In the genomic region with DNA sequence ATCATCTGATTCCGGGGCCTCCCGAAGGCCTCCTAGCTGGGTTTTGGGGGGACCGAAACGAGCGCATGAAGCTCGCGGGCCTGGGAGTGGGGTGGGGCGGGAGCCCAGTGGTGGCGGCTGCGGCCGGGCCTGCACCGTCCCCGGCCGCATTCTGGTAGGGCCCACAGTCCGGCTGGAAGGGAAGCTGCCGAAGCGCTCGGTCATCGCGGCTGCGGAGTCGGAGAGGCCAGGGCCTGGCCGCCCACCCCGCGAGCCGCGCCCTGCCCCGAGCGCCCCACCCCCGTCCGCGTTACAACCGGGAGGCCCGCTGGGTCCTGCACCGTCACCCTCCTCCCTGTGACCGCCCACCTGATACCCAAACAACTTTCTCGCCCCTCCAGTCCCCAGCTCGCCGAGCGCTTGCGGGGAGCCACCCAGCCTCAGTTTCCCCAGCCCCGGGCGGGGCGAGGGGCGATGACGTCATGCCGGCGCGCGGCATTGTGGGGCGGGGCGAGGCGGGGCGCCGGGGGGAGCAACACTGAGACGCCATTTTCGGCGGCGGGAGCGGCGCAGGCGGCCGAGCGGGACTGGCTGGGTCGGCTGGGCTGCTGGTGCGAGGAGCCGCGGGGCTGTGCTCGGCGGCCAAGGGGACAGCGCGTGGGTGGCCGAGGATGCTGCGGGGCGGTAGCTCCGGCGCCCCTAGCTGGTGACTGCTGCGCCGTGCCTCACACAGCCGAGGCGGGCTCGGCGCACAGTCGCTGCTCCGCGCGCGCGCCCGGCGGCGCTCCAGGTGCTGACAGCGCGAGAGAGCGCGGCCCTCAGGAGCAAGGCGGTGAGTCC, we compare ENCODE assay signal across 8 cellular contexts. TPM values are rescaled to one million over a fixed set of nuclear protein-coding genes. Genes with fewer than 3 reads are reported as not detected.
DNase-seq lines count a peak whose midpoint lies in the region; ATAC-seq and TF ChIP-seq lines count a peak whose summit lies in the region.

A gene (plus strand): TSS at position 528 of the 819 bp plus-strand sequence. CDS start 25,354 bp downstream, outside the sequence.

- peak; percentile 97 for TF ChIP-seq POLR2A in ovary (IDR thresholded peaks at IDR 0.05)

- DNase-seq in D341Med (ENCODE audit: low spot score) = peak; percentile 95
- peak; percentile 86 for DNase-seq in HuH-7 (ENCODE audit: low spot score)
- peak; percentile 97 for DNase-seq in SK-N-SH
- peak; percentile 58 to 95 (median 90) for DNase-seq in head of caudate nucleus
- DNase-seq in ovary = peak; percentile 87 to 95 (median 92)
- DNase-seq in thoracic aorta (ENCODE audit: low spot score) = peak; percentile 40

- peak within 1 kb of the TSS; percentile 88 for H3K9ac ChIP-seq in SK-N-SH

- H3K27me3 ChIP-seq in SK-N-SH (ENCODE audit: insufficient read depth) = no peaks in the 10 kb centered on the region
- no peaks in the 10 kb centered on the region for H3K27me3 ChIP-seq in ovary
- H3K27me3 ChIP-seq in thoracic aorta (replicated peaks; ENCODE audit: insufficient read depth) = no peaks in the 10 kb centered on the region

- no peaks in the 10 kb centered on the region for H3K9me3 ChIP-seq in SK-N-SH
- H3K9me3 ChIP-seq in ovary = no peaks in the 10 kb centered on the region
- H3K9me3 ChIP-seq in thoracic aorta = no peaks in the 10 kb centered on the region

- H3K4me3 ChIP-seq in SK-N-SH (ENCODE audit: low read depth in 2 of 2, low read length in 1 of 2) (peak within 1 kb of the TSS; percentile 72 to 76), ovary (peak within 1 kb of the TSS; percentile 67), thoracic aorta (peak within 1 kb of the TSS; percentile 93)

- no peak for TF ChIP-seq CTCF in SK-N-SH (IDR thresholded peaks at IDR 0.05)
- peak in 2 of 3 donors; percentile 10 to 32 for TF ChIP-seq CTCF in ovary (IDR thresholded peaks at IDR 0.05)
- TF ChIP-seq CTCF in thoracic aorta (IDR thresholded peaks at IDR 0.05) = no peak

- peak; percentile 42 for ATAC-seq in GM21367 (IDR thresholded peaks at IDR 0.05; ENCODE audit: unreplicated experiment)
- ATAC-seq in thoracic aorta (ENCODE audit: insufficient number of reproducible peaks, low FRiP score, low read depth) = peak; percentile 52

- peaks cover 20% of the 10 kb centered on the region for H3F3A ChIP-seq in SK-N-SH (replicated peaks; ENCODE audit: insufficient read depth)

- H4K20me1 ChIP-seq in SK-N-SH (ENCODE audit: insufficient read depth) = peaks cover 41% of the 10 kb centered on the region

- intact Hi-C loops in head of caudate nucleus (cut with DNase I) = loop anchor here (10.0 kb wide), 1 partner anchor 54 kb away; no protein-coding TSS in a partner anchor
- intact Hi-C loops in ovary (cut with DNase I) = loop anchor here in 1 of 4 donors (5.0 to 10.0 kb wide), 2 partner anchors 64 to 88 kb away; a partner anchor contains a TSS

- H3K4me2 ChIP-seq in SK-N-SH = peak within 1 kb of the TSS; percentile 80

- H3K4me1 Mint-ChIP-seq in activated naive CD8-positive, alpha-beta T cell (ENCODE audit: low read depth) = peaks cover 36% of the 10 kb centered on the region

- no peaks in the 10 kb centered on the region for H3K9me3 Mint-ChIP-seq in activated naive CD8-positive, alpha-beta T cell (ENCODE audit: low read depth)

- 2% methylated on average over 13 of the region's 97 CpGs for WGBS in SK-N-SH (ENCODE audit: low lambda C conversion rate)
- 0 to 1% (median 1%) methylated on average over 30 to 97 of the region's 97 CpGs for WGBS in ovary, 3 donors

- peaks cover 53% of the 10 kb centered on the region for H3K79me2 ChIP-seq in SK-N-SH (ENCODE audit: insufficient read depth)

- TF ChIP-seq RAD21 in SK-N-SH (IDR thresholded peaks at IDR 0.05; ENCODE audit: low read length) = no peak

- H2AFZ ChIP-seq in SK-N-SH (ENCODE audit: low read depth) = peak within 1 kb of the TSS; percentile 89

- no peaks in the 10 kb centered on the region for H3K9me2 ChIP-seq in SK-N-SH

- H3K4me1 ChIP-seq in SK-N-SH (ENCODE audit: control insufficient read depth in 1 of 2, insufficient read depth in 2 of 2, low read depth in 1 of 2, low read length in 1 of 2) (peaks cover 13 to 21% of the 10 kb centered on the region in 2 experiments), ovary (ENCODE audit: insufficient read depth) (peaks cover 4% of the 10 kb centered on the region), thoracic aorta (ENCODE audit: control insufficient read depth in 1 of 2, low read depth in 2 of 2) (peaks cover 24 to 66% of the 10 kb centered on the region in 2 donors)

- peak within 1 kb of the TSS; percentile 87 to 93 for H3K27ac ChIP-seq in SK-N-SH (ENCODE audit: low read depth in 2 of 2, low read length in 1 of 2)
- peak within 1 kb of the TSS; percentile 97 to 99 for H3K27ac ChIP-seq in ovary
- H3K27ac ChIP-seq in thoracic aorta = peak within 1 kb of the TSS; percentile 95 to 99

- CTCF ChIA-PET in SK-N-SH (lab: Yijun Ruan, JAX) = interaction anchor here (1.3 to 3.1 kb wide), 2 partner anchors 21 to 54 kb away, joined by 4 to 11 read pairs; no protein-coding TSS in a partner anchor

- no peaks in the 10 kb centered on the region for H3K36me3 Mint-ChIP-seq in activated naive CD8-positive, alpha-beta T cell

- H3K27me3 Mint-ChIP-seq in activated naive CD8-positive, alpha-beta T cell = no peaks in the 10 kb centered on the region

- peak within 1 kb of the TSS; percentile 90 for H3K4me3 Mint-ChIP-seq in activated naive CD8-positive, alpha-beta T cell

- TF ChIP-seq EP300 in SK-N-SH (IDR thresholded peaks at IDR 0.05; ENCODE audit: borderline replicate concordance in 1 of 2, low read depth in 1 of 2, low read length in 1 of 2) (no peak; a peak in 1 of 4 replicates), ovary (IDR thresholded peaks at IDR 0.05) (no peak)

- POLR2A ChIA-PET in SK-N-SH (lab: Yijun Ruan, JAX) = interaction anchor here (1.0 to 1.8 kb wide), 3 partner anchors 35 to 75 kb away, joined by 3 to 5 read pairs (median 3); no protein-coding TSS in a partner anchor

- H3K36me3 ChIP-seq in SK-N-SH (replicated peaks in 1 of 2; ENCODE audit: control insufficient read depth in 1 of 2, insufficient read depth in 2 of 2, low read length in 1 of 2) (peaks cover 0 to 8% of the 10 kb centered on the region in 2 experiments), ovary (no peaks in the 10 kb centered on the region), thoracic aorta (no peaks in the 10 kb centered on the region)

- peak within 1 kb of the TSS; percentile 87 for H3K27ac Mint-ChIP-seq in activated naive CD8-positive, alpha-beta T cell

TF ChIP-seq in SK-N-SH, 30 proteins besides CTCF, POLR2A, EP300 and RAD21:
- peak; percentile 69 for TF ChIP-seq TAF1 (IDR thresholded peaks at IDR 0.05; ENCODE audit: borderline replicate concordance, low read depth, low read length)
- peak; percentile 62 for TF ChIP-seq POLR2AphosphoS5 (IDR thresholded peaks at IDR 0.05; ENCODE audit: low read depth, low read length)
- TF ChIP-seq FOSL2 (IDR thresholded peaks at IDR 0.05; ENCODE audit: borderline replicate concordance, low read depth) = no peak
- no peak for TF ChIP-seq RFX5 (IDR thresholded peaks at IDR 0.05; ENCODE audit: low read length)
- TF ChIP-seq JUND (IDR thresholded peaks at IDR 0.05) = 0 out of 2 replicates have a peak, but pooled peaks have one; percentile 37
- TF ChIP-seq YY1 (IDR thresholded peaks at IDR 0.05; ENCODE audit: low read depth) = peak; percentile 87
- no peak for TF ChIP-seq ELF1 (IDR thresholded peaks at IDR 0.05)
- TF ChIP-seq, protein P1, sequence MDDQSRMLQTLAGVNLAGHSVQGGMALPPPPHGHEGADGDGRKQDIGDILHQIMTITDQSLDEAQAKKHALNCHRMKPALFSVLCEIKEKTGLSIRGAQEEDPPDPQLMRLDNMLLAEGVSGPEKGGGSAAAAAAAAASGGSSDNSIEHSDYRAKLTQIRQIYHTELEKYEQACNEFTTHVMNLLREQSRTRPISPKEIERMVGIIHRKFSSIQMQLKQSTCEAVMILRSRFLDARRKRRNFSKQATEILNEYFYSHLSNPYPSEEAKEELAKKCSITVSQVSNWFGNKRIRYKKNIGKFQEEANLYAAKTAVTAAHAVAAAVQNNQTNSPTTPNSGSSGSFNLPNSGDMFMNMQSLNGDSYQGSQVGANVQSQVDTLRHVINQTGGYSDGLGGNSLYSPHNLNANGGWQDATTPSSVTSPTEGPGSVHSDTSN (IDR thresholded peaks at IDR 0.05) = peak; percentile 10; the same call in 1 of the 2 replicates
- TF ChIP-seq SIN3A (IDR thresholded peaks at IDR 0.05; ENCODE audit: borderline replicate concordance, low read depth, low read length) = peak; percentile 57; the same call in 1 of the 2 replicates
- TF ChIP-seq, protein P2, sequence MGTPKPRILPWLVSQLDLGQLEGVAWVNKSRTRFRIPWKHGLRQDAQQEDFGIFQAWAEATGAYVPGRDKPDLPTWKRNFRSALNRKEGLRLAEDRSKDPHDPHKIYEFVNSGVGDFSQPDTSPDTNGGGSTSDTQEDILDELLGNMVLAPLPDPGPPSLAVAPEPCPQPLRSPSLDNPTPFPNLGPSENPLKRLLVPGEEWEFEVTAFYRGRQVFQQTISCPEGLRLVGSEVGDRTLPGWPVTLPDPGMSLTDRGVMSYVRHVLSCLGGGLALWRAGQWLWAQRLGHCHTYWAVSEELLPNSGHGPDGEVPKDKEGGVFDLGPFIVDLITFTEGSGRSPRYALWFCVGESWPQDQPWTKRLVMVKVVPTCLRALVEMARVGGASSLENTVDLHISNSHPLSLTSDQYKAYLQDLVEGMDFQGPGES (IDR thresholded peaks at IDR 0.05; ENCODE audit: low read depth, low read length) = no peak
- TF ChIP-seq, protein P3, sequence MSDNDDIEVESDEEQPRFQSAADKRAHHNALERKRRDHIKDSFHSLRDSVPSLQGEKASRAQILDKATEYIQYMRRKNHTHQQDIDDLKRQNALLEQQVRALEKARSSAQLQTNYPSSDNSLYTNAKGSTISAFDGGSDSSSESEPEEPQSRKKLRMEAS (IDR thresholded peaks at IDR 0.05; ENCODE audit: low read depth) = peak; percentile 30; the same call in 1 of the 2 replicates
- 0 out of 2 replicates have a peak, but pooled peaks have one; percentile 12 for TF ChIP-seq TCF12 (IDR thresholded peaks at IDR 0.05)
TF ChIP-seq in SK-N-SH: peak in this region for 8.

RNA-seq across cellular contexts. Expression of the gene that starts here (rescaled TPM):
- polyA plus RNA-seq in SK-N-SH (2012; rRNA removed) (211 and 308 TPM in 2 replicates), ovary (10 to 100 TPM; 80.0 to 88.2 TPM)
- 210 and 230 TPM in 2 replicates for polyA plus RNA-seq in SK-N-SH (2012; cell fraction: cytosol; rRNA removed)
- polyA plus RNA-seq in SK-N-SH (2012; cell fraction: nucleus; rRNA removed) = 366 and 455 TPM in 2 replicates
- total RNA-seq in ovary (100 to 1,000 TPM; 125 to 191 (median 149) TPM), thoracic aorta (100 to 1,000 TPM; 545 to 588 TPM)

Comparison
In these comparisons a context has a peak if more than half of its experiments do, and no peak if none do; other contexts are left out.
1. Peak in every context shown above with its lines: DNase-seq, ATAC-seq, H3K4me3 ChIP-seq and H3K27ac ChIP-seq.
2. DNase-seq: peak in every context shown above with its lines; median percentile 97 in SK-N-SH; 95 in D341Med; 92 in ovary; 90 in head of caudate nucleus; 86 in HuH-7; 40 in thoracic aorta.
3. CTCF ChIP-seq: peak in ovary (2 of 3); none in SK-N-SH (single experiment) and thoracic aorta (single experiment).